ENCODE assay signal across 12 cellular contexts in genomic region chr11:61231585-61231984, GRCh38. TPM values are rescaled to one million over a fixed set of nuclear protein-coding genes. Genes with fewer than 3 reads are reported as not detected.
"Had no signal": no experiment of that assay in that cellular context is flagged by ENCODE, and none has a peak within 500 bp of the region (broad histone marks: within the 10 kb centered on the region; RNA-seq: fewer than 3 reads in every experiment).

No MANE protein-coding gene starts in this region.

RNA-seq across cellular contexts. Expression of gene PGA5, which starts 9.4 kb away (rescaled TPM):
- total RNA-seq: kidney epithelial cell, left ventricle myocardium inferior, lower leg skin, lung microvascular endothelial cell, mammary epithelial cell, mesothelial cell of epicardium, mucosa of gallbladder had no signal

RNA-seq across cellular contexts. Expression of gene PGA4, which starts 9.4 kb away (rescaled TPM):
- total RNA-seq: kidney, kidney epithelial cell, lung microvascular endothelial cell, mammary epithelial cell, mesothelial cell of epicardium, mucosa of gallbladder had no signal

RNA-seq across cellular contexts. Expression of gene PGA3, which starts 28.3 kb away (rescaled TPM):
- total RNA-seq: kidney epithelial cell, left colon, left lobe of liver, left ventricle myocardium superior, lung, lung microvascular endothelial cell, mammary epithelial cell, mesothelial cell of epicardium had no signal
